In the genomic region with DNA sequence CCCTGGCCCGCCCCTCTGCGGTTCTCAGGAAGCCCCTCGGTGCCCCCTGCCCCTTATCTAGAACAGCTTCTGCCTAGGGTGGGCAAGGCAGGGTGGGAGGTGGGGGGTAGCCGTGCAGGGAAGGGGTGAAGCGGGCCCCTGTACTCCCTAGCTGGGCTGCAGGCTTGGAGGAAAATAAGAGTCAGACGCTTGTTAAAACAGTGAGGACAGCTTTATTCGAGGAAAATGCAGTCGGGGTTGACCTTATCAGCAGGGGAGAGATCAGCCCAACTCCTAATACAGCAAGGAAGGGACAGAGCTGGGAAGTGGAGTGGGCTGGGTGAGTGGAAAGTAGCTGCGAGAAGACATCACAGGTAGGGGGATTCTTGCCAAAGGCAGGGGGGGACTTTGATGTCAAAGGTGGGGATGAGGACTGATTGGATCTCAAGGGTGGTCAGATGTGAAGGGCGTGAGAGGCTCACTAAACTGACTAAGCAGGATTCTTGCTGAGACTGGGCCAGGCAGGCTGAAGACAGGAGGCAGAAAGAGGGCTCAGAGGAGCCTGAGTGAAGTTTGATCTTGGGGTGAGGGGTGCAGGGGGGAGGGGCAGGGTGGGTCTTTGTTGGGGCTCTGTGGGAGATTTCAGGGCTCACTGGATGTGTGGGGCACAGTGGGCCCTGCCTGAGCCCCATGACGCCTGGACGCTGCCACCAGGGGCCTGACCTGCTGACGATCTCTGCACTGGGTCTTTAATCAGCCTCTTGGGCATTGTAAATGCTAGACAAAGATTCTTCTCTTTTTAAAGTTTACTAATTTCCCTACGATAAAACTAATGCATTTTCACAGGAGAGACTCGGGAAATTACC, we compare ENCODE assay signal across 9 cellular contexts. TPM values are rescaled to one million over a fixed set of nuclear protein-coding genes. Genes with fewer than 3 reads are reported as not detected.
DNase-seq lines count a peak whose midpoint lies in the region; ATAC-seq and TF ChIP-seq lines count a peak whose summit lies in the region.
"Had no signal": no experiment of that assay in that cellular context is flagged by ENCODE, and none has a peak within 500 bp of the region (broad histone marks: within the 10 kb centered on the region; RNA-seq: fewer than 3 reads in every experiment).

No MANE protein-coding gene starts in this region.

- ATAC-seq in naive thymus-derived CD4-positive, alpha-beta T cell: no peak
- ATAC-seq in HG02840 (IDR thresholded peaks at IDR 0.05; ENCODE audit: low FRiP score, unreplicated experiment) (no peak), HG02571 (IDR thresholded peaks at IDR 0.05; ENCODE audit: unreplicated experiment) (no peak)

- H3K4me3 Mint-ChIP-seq in activated T-helper 2 cell treated with anti-CD3 and anti-CD28 coated beads, Interferon-gamma antibody, Interleukin-2, Interleukin-4, amounts not matched to agents 10 μg/mL and 5 μg/mL and 100 μg/mL, durations not matched to agents 14 hours and 24 hours and 36 hours (ENCODE audit: low read depth): peak overlapping the region; percentile 95
- peak overlapping the region; percentile 85 to 97 (median 94) for H3K4me3 Mint-ChIP-seq in naive thymus-derived CD4-positive, alpha-beta T cell

- H3K9me3 ChIP-seq in naive thymus-derived CD4-positive, alpha-beta T cell (ENCODE audit: control insufficient read depth in 2 of 3, low read length in 3 of 3): peaks cover 0 to 6% (median 5%) of the 10 kb centered on the region in 3 experiments
- no peaks in the 10 kb centered on the region for H3K9me3 ChIP-seq in uterus

- H3K4me1 Mint-ChIP-seq in activated T-helper 2 cell treated with anti-CD3 and anti-CD28 coated beads, Interferon-gamma antibody, Interleukin-2, Interleukin-4, amounts not matched to agents 10 μg/mL and 5 μg/mL and 100 μg/mL, durations not matched to agents 14 hours and 24 hours and 36 hours (ENCODE audit: low read depth): peaks cover 53% of the 10 kb centered on the region
- H3K4me1 Mint-ChIP-seq in naive thymus-derived CD4-positive, alpha-beta T cell: peaks cover 53 to 94% (median 87%) of the 10 kb centered on the region in 7 donors

- POLR2A ChIA-PET in naive thymus-derived CD4-positive, alpha-beta T cell (lab: Charles Lee): interaction anchor here (0.6 to 6.5 kb wide), 10 partner anchors 10 to 166 kb away, joined by 3 to 150 read pairs (median 6); partner anchors contain the start of gene HPCAL1

- DNase-seq in stimulated activated CD4-positive, alpha-beta T cell treated with anti-CD3 and anti-CD28 coated beads, Interleukin-12 subunit alpha, Interleukin-12 subunit beta, amount 100 ng/mL, for 48 hours (ENCODE audit: low read depth in 2 of 3, low spot score in 1 of 3): peak in 2 of 3 donors; percentile 29 to 41
- DNase-seq in stimulated activated CD4-positive, alpha-beta T cell treated with anti-CD3 and anti-CD28 coated beads, Interleukin-15, amount 100 ng/mL, for 24 hours: no peak
- DNase-seq in activated T-helper 2 cell treated with anti-CD3 and anti-CD28 coated beads, Interferon-gamma antibody, Interleukin-2, Interleukin-4, amounts not matched to agents 10 μg/mL and 5 μg/mL and 100 μg/mL, durations not matched to agents 14 hours and 24 hours and 36 hours (ENCODE audit: low spot score): no peak
- DNase-seq in naive thymus-derived CD4-positive, alpha-beta T cell: no peak
- no peak for DNase-seq in uterus
- no peak for DNase-seq in NCI-H2171 treated with DMSO at 0.1 percent for 48 hours (lab: John Stamatoyannopoulos, UW)
- DNase-seq: DMS79 treated with DMSO at 0.1 percent for 48 hours had no signal

- no peaks in the 10 kb centered on the region for H3K27me3 ChIP-seq in naive thymus-derived CD4-positive, alpha-beta T cell (ENCODE audit: control insufficient read depth in 2 of 2, insufficient read depth in 2 of 2, low read length in 2 of 2)
- H3K27me3 ChIP-seq in uterus: no peaks in the 10 kb centered on the region

- peak overlapping the region; percentile 80 for H3K4me3 ChIP-seq in naive thymus-derived CD4-positive, alpha-beta T cell (ENCODE audit: low read length)
- no peak overlapping the region for H3K4me3 ChIP-seq in uterus

- TF ChIP-seq POLR2A in uterus (IDR thresholded peaks at IDR 0.05): no peak

- no peak for TF ChIP-seq CTCF in uterus (IDR thresholded peaks at IDR 0.05)

- H3K27me3 Mint-ChIP-seq in activated T-helper 2 cell treated with anti-CD3 and anti-CD28 coated beads, Interferon-gamma antibody, Interleukin-2, Interleukin-4, amounts not matched to agents 10 μg/mL and 5 μg/mL and 100 μg/mL, durations not matched to agents 14 hours and 24 hours and 36 hours (ENCODE audit: low read depth): no peaks in the 10 kb centered on the region
- H3K27me3 Mint-ChIP-seq in naive thymus-derived CD4-positive, alpha-beta T cell: no peaks in the 10 kb centered on the region

- H3K36me3 ChIP-seq in naive thymus-derived CD4-positive, alpha-beta T cell (ENCODE audit: control insufficient read depth in 2 of 3, insufficient read depth in 3 of 3, low read length in 3 of 3): peaks cover 0 to 6% (median 0%) of the 10 kb centered on the region in 3 experiments
- H3K36me3 ChIP-seq in uterus: no peaks in the 10 kb centered on the region

- peak overlapping the region; percentile 82 for H3K27ac ChIP-seq in naive thymus-derived CD4-positive, alpha-beta T cell (ENCODE audit: low read depth, low read length)
- H3K27ac ChIP-seq in uterus: peak overlapping the region; percentile 51 to 81

- CTCF ChIA-PET in naive thymus-derived CD4-positive, alpha-beta T cell (lab: Charles Lee): interaction anchor here (0.7 to 7.3 kb wide), 5 partner anchors 28 to 102 kb away, joined by 3 to 93 read pairs (median 8); partner anchors contain the start of gene HPCAL1

- intact Hi-C loops in activated T-helper 2 cell treated with anti-CD3 and anti-CD28 coated beads, Interferon-gamma antibody, Interleukin-2, Interleukin-4, amounts not matched to agents 10 μg/mL and 5 μg/mL and 100 μg/mL, durations not matched to agents 14 hours and 24 hours and 36 hours (cut with micrococcal nuclease): loop anchor here (1.0 to 5.0 kb wide), 5 partner anchors 30 to 210 kb away; partner anchors contain the start of genes HPCAL1 and RRM2
- intact Hi-C loops in naive thymus-derived CD4-positive, alpha-beta T cell (cut with micrococcal nuclease): loop anchor here (1.0 to 10.0 kb wide), 2 partner anchors 77 to 208 kb away; partner anchors contain the start of gene RRM2 (in 1 of the 2)
- intact Hi-C loops in uterus (cut with DNase I; ENCODE audit: low total_unique reads): no loop called here

- peaks cover 5% of the 10 kb centered on the region for H3K9me3 Mint-ChIP-seq in activated T-helper 2 cell treated with anti-CD3 and anti-CD28 coated beads, Interferon-gamma antibody, Interleukin-2, Interleukin-4, amounts not matched to agents 10 μg/mL and 5 μg/mL and 100 μg/mL, durations not matched to agents 14 hours and 24 hours and 36 hours
- peaks cover 0 to 5% (median 0%) of the 10 kb centered on the region in 11 donors for H3K9me3 Mint-ChIP-seq in naive thymus-derived CD4-positive, alpha-beta T cell

- H3K36me3 Mint-ChIP-seq in activated T-helper 2 cell treated with anti-CD3 and anti-CD28 coated beads, Interferon-gamma antibody, Interleukin-2, Interleukin-4, amounts not matched to agents 10 μg/mL and 5 μg/mL and 100 μg/mL, durations not matched to agents 14 hours and 24 hours and 36 hours (ENCODE audit: low read depth): peaks cover 31% of the 10 kb centered on the region
- peaks cover 0 to 34% (median 14%) of the 10 kb centered on the region in 5 donors for H3K36me3 Mint-ChIP-seq in naive thymus-derived CD4-positive, alpha-beta T cell

- peaks cover 32 to 56% of the 10 kb centered on the region in 2 donors for H3K4me1 ChIP-seq in naive thymus-derived CD4-positive, alpha-beta T cell (ENCODE audit: control insufficient read depth in 2 of 2, insufficient read depth in 2 of 2, low read length in 2 of 2)
- peaks cover 0 to 36% of the 10 kb centered on the region in 2 donors for H3K4me1 ChIP-seq in uterus

- peak overlapping the region; percentile 92 for H3K27ac Mint-ChIP-seq in activated T-helper 2 cell treated with anti-CD3 and anti-CD28 coated beads, Interferon-gamma antibody, Interleukin-2, Interleukin-4, amounts not matched to agents 10 μg/mL and 5 μg/mL and 100 μg/mL, durations not matched to agents 14 hours and 24 hours and 36 hours
- peak overlapping the region; percentile 92 to 99 (median 98) for H3K27ac Mint-ChIP-seq in naive thymus-derived CD4-positive, alpha-beta T cell

RNA-seq across cellular contexts. Expression of gene HPCAL1, which starts 29.9 kb away (rescaled TPM):
- total RNA-seq in activated T-helper 2 cell treated with anti-CD3 and anti-CD28 coated beads, Interferon-gamma antibody, Interleukin-2, Interleukin-4, amounts not matched to agents 10 μg/mL and 5 μg/mL and 100 μg/mL, durations not matched to agents 14 hours and 24 hours and 36 hours: 102 and 110 TPM in 2 replicates
- total RNA-seq in naive thymus-derived CD4-positive, alpha-beta T cell: 10 to 100 TPM; 44.9 to 90.5 (median 65.8) TPM
- polyA plus RNA-seq in naive thymus-derived CD4-positive, alpha-beta T cell: 100 to 1,000 TPM; 105 to 137 TPM
- total RNA-seq in uterus: 100 to 1,000 TPM in 1 of 4 donors, 10 to 100 TPM in 3; 11.1 to 122 (median 48.9) TPM

Comparison
In these comparisons a context has a peak if more than half of its experiments do, and no peak if none do; other contexts are left out.
1. DNase-seq: peak in stimulated activated CD4-positive, alpha-beta T cell treated with anti-CD3 and anti-CD28 coated beads, Interleukin-12 subunit alpha, Interleukin-12 subunit beta, amount 100 ng/mL, for 48 hours (2 of 3); none in stimulated activated CD4-positive, alpha-beta T cell treated with anti-CD3 and anti-CD28 coated beads, Interleukin-15, amount 100 ng/mL, for 24 hours (single experiment), activated T-helper 2 cell treated with anti-CD3 and anti-CD28 coated beads, Interferon-gamma antibody, Interleukin-2, Interleukin-4, amounts not matched to agents 10 μg/mL and 5 μg/mL and 100 μg/mL, durations not matched to agents 14 hours and 24 hours and 36 hours (single experiment), naive thymus-derived CD4-positive, alpha-beta T cell (0 of 9), uterus (0 of 2) and NCI-H2171 treated with DMSO at 0.1 percent for 48 hours (single experiment).